Comparison of ENCODE assay signal across 8 cellular contexts in genomic region chr20:62921119-62921687, GRCh38. TPM values are rescaled to one million over a fixed set of nuclear protein-coding genes. Genes with fewer than 3 reads are reported as not detected.
DNase-seq lines count a peak whose midpoint lies in the region; ATAC-seq and TF ChIP-seq lines count a peak whose summit lies in the region.

No MANE protein-coding gene starts in this region.

- no peak overlapping the region for H3K4me2 ChIP-seq in neural cell (ENCODE audit: low read length)

- peak overlapping the region; percentile 90 for H3K27ac Mint-ChIP-seq in activated CD8-positive, alpha-beta T cell treated with anti-CD3 and anti-CD28 coated beads for 36 hours
- H3K27ac Mint-ChIP-seq in endothelial cell (ENCODE audit: unreplicated experiment) = no peak overlapping the region

- ATAC-seq in GM18502 (IDR thresholded peaks at IDR 0.05; ENCODE audit: poor library complexity, unreplicated experiment) = peak; percentile 43
- peak; percentile 70 for ATAC-seq in activated CD8-positive, alpha-beta T cell treated with anti-CD3 and anti-CD28 coated beads for 36 hours
- ATAC-seq in HG03280 (IDR thresholded peaks at IDR 0.05; ENCODE audit: unreplicated experiment) = no peak

- DNase-seq in AG08396 (ENCODE audit: low spot score) (peak; percentile 62), NCI-H69 (lab: John Stamatoyannopoulos, UW) (peak; percentile 57), endothelial cell (ENCODE audit: low spot score) (peak; percentile 70), ureter (ENCODE audit: low spot score) (no peak)
- DNase-seq in activated CD8-positive, alpha-beta T cell treated with anti-CD3 and anti-CD28 coated beads for 36 hours = peak; percentile 89

- H3K27me3 Mint-ChIP-seq in activated CD8-positive, alpha-beta T cell treated with anti-CD3 and anti-CD28 coated beads for 36 hours = no peaks in the 10 kb centered on the region
- peaks cover 4% of the 10 kb centered on the region for H3K27me3 Mint-ChIP-seq in endothelial cell (ENCODE audit: unreplicated experiment)

- no peaks in the 10 kb centered on the region for H3K36me3 ChIP-seq in neural cell (ENCODE audit: insufficient read depth, low read length)

- H3K9me3 Mint-ChIP-seq in activated CD8-positive, alpha-beta T cell treated with anti-CD3 and anti-CD28 coated beads for 36 hours = no peaks in the 10 kb centered on the region
- H3K9me3 Mint-ChIP-seq in endothelial cell (ENCODE audit: unreplicated experiment) = no peaks in the 10 kb centered on the region

- intact Hi-C loops in activated CD8-positive, alpha-beta T cell treated with anti-CD3 and anti-CD28 coated beads for 36 hours (cut with micrococcal nuclease) = no loop called here

- TF ChIP-seq RAD21 in neural cell (conservative IDR thresholded peaks at IDR 0.05) = peak; percentile 9

- H3K4me3 Mint-ChIP-seq in activated CD8-positive, alpha-beta T cell treated with anti-CD3 and anti-CD28 coated beads for 36 hours = peak overlapping the region; percentile 15
- H3K4me3 Mint-ChIP-seq in endothelial cell (ENCODE audit: unreplicated experiment) = no peak overlapping the region

- peaks cover 3% of the 10 kb centered on the region for H3F3A ChIP-seq in neural cell (ENCODE audit: insufficient read depth, low read length, poor library complexity, severe bottlenecking)

- H3K4me3 ChIP-seq in neural cell (ENCODE audit: low read length) = no peak overlapping the region

- peaks cover 95% of the 10 kb centered on the region for H3K79me2 ChIP-seq in neural cell (replicated peaks; ENCODE audit: insufficient read depth, low read length)

- H3K9me3 ChIP-seq in neural cell (ENCODE audit: low read length) = no peaks in the 10 kb centered on the region

- peak; percentile 71 for TF ChIP-seq CTCF in activated CD8-positive, alpha-beta T cell treated with anti-CD3 and anti-CD28 coated beads for 36 hours (IDR thresholded peaks at IDR 0.05)
- TF ChIP-seq CTCF in endothelial cell (IDR thresholded peaks at IDR 0.05; ENCODE audit: unreplicated experiment) = peak; percentile 86
- TF ChIP-seq CTCF in neural cell (IDR thresholded peaks at IDR 0.05; ENCODE audit: poor library complexity, severe bottlenecking) = peak; percentile 68

- H3K27ac ChIP-seq in neural cell (ENCODE audit: low read length) = no peak overlapping the region

- H3K36me3 Mint-ChIP-seq in activated CD8-positive, alpha-beta T cell treated with anti-CD3 and anti-CD28 coated beads for 36 hours (ENCODE audit: low read depth) = peaks cover 33% of the 10 kb centered on the region
- peaks cover 4% of the 10 kb centered on the region for H3K36me3 Mint-ChIP-seq in endothelial cell (ENCODE audit: low read depth, unreplicated experiment)

- H3K9me2 ChIP-seq in neural cell (ENCODE audit: insufficient read depth, low read length) = no peaks in the 10 kb centered on the region

- H3K9ac ChIP-seq in neural cell (ENCODE audit: low read length) = no peak overlapping the region

- TF ChIP-seq EP300 in neural cell (conservative IDR thresholded peaks at IDR 0.05; ENCODE audit: poor library complexity, severe bottlenecking) = no peak

- H3K4me1 Mint-ChIP-seq in activated CD8-positive, alpha-beta T cell treated with anti-CD3 and anti-CD28 coated beads for 36 hours (ENCODE audit: low read depth) = peaks cover 74% of the 10 kb centered on the region
- H3K4me1 Mint-ChIP-seq in endothelial cell (ENCODE audit: unreplicated experiment) = peaks cover 62% of the 10 kb centered on the region

- no peak overlapping the region for H2AFZ ChIP-seq in neural cell (ENCODE audit: low read depth, low read length)

- H4K20me1 ChIP-seq in neural cell (ENCODE audit: insufficient read depth) = peaks cover 32% of the 10 kb centered on the region

- CTCF ChIA-PET in activated CD8-positive, alpha-beta T cell treated with anti-CD3 and anti-CD28 coated beads for 36 hours (lab: Charles Lee) = interaction anchor here (0.9 to 7.6 kb wide), 10 partner anchors 9 to 33 kb away, joined by 3 to 104 read pairs (median 6); partner anchors contain the start of gene GID8

- POLR2A ChIA-PET in activated CD8-positive, alpha-beta T cell treated with anti-CD3 and anti-CD28 coated beads for 36 hours (lab: Charles Lee) = interaction anchor here (0.6 to 17.8 kb wide), 8 partner anchors 9 to 60 kb away, joined by 3 to 243 read pairs (median 8); partner anchors contain the start of genes GID8 and TCFL5

- H3K27me3 ChIP-seq in neural cell (ENCODE audit: insufficient read depth, low read depth, low read length) = no peaks in the 10 kb centered on the region

TF ChIP-seq in neural cell, 6 proteins besides CTCF, POLR2A, EP300 and RAD21:
- peak; percentile 47 for TF ChIP-seq POLR2AphosphoS5 (IDR thresholded peaks at IDR 0.05)
- no peak for TF ChIP-seq MXI1 (conservative IDR thresholded peaks at IDR 0.05; ENCODE audit: poor library complexity, severe bottlenecking)
- TF ChIP-seq EZH2 (IDR thresholded peaks at IDR 0.05; ENCODE audit: borderline replicate concordance, insufficient read depth, low read length, poor library complexity, severe bottlenecking) = no peak
- TF ChIP-seq REST (IDR thresholded peaks at IDR 0.05; ENCODE audit: borderline replicate concordance) = no peak
- TF ChIP-seq SMC3 (conservative IDR thresholded peaks at IDR 0.05; ENCODE audit: poor library complexity) = no peak
- no peak for TF ChIP-seq TAF1 (IDR thresholded peaks at IDR 0.05; ENCODE audit: low read depth)

RNA-seq across cellular contexts. Expression of gene DIDO1, which starts 5.1 kb away (rescaled TPM):
- total RNA-seq in activated CD8-positive, alpha-beta T cell treated with anti-CD3 and anti-CD28 coated beads for 36 hours = 10 to 100 TPM; 45.9 to 47.4 TPM
- total RNA-seq in endothelial cell (ENCODE audit: unreplicated experiment) (61.0 TPM), ureter (75.8 TPM)
- polyA plus RNA-seq in neural cell = 40.9 and 42.8 TPM in 2 replicates
- 86.7 and 87.6 TPM in 2 replicates for polyA minus RNA-seq in neural cell

RNA-seq across cellular contexts. Expression of gene GID8, which starts 16.7 kb away (rescaled TPM):
- 10 to 100 TPM; 39.2 to 42.2 TPM for total RNA-seq in activated CD8-positive, alpha-beta T cell treated with anti-CD3 and anti-CD28 coated beads for 36 hours
- total RNA-seq in endothelial cell (ENCODE audit: unreplicated experiment) (45.0 TPM), ureter (43.1 TPM)
- polyA plus RNA-seq in neural cell = 54.8 and 56.4 TPM in 2 replicates
- 75.0 and 76.5 TPM in 2 replicates for polyA minus RNA-seq in neural cell

RNA-seq across cellular contexts. Expression of gene SLC17A9, which starts 31.3 kb away (rescaled TPM):
- 10 to 100 TPM; 78.5 to 78.7 TPM for total RNA-seq in activated CD8-positive, alpha-beta T cell treated with anti-CD3 and anti-CD28 coated beads for 36 hours
- total RNA-seq in endothelial cell (ENCODE audit: unreplicated experiment) (7.0 TPM), ureter (10.1 TPM)
- not detected in 2 replicates for polyA plus RNA-seq in neural cell
- not detected in 2 replicates for polyA minus RNA-seq in neural cell

RNA-seq across cellular contexts. Expression of gene TCFL5, which starts 59.6 kb away (rescaled TPM):
- total RNA-seq in activated CD8-positive, alpha-beta T cell treated with anti-CD3 and anti-CD28 coated beads for 36 hours = 1 to 10 TPM; 7.5 to 7.6 TPM
- total RNA-seq in endothelial cell (ENCODE audit: unreplicated experiment) = 30.9 TPM
- 9.1 and 9.8 TPM in 2 replicates for polyA plus RNA-seq in neural cell
- polyA minus RNA-seq in neural cell = 7.2 and 9.3 TPM in 2 replicates
- 11.8 TPM for total RNA-seq in ureter
